Comparison of ENCODE assay signal across 11 cellular contexts in genomic region chr14:101729382-101729781, GRCh38.
"Had no signal": no experiment of that assay in that cellular context is flagged by ENCODE, and none has a peak within 500 bp of the region (broad histone marks: within the 10 kb centered on the region; RNA-seq: fewer than 3 reads in every experiment).

No MANE protein-coding gene starts in this region.

- H3K9me3 ChIP-seq: left lung, mucosa of descending colon, testis, upper lobe of right lung had no signal

- H3K27ac ChIP-seq: heart left ventricle, left lung, SK-N-MC, testis had no signal

- H3K4me1 ChIP-seq: testis had no signal

- ATAC-seq: activated CD8-positive, alpha-beta T cell treated with anti-CD3 and anti-CD28 coated beads for 36 hours; heart left ventricle; left lung; mucosa of descending colon; upper lobe of right lung had no signal

- DNase-seq: activated CD8-positive, alpha-beta T cell treated with anti-CD3 and anti-CD28 coated beads for 36 hours; activated gamma-delta T cell; heart left ventricle; left lung; mucosa of descending colon; nephron progenitor cell; stimulated activated CD4-positive, alpha-beta T cell treated with anti-CD3 and anti-CD28 coated beads, Interleukin-2, amount 100 ng/mL, for 48 hours; testis had no signal

- H3K27ac Mint-ChIP-seq: nephron progenitor cell had no signal

- H3K27me3 ChIP-seq: heart left ventricle, left lung, testis, upper lobe of right lung had no signal

- H3K4me3 ChIP-seq: heart left ventricle, left lung, mucosa of descending colon, SK-N-MC, testis, upper lobe of right lung had no signal

- H3K36me3 ChIP-seq: heart left ventricle, left lung, upper lobe of right lung had no signal

- H3K27me3 Mint-ChIP-seq: activated CD8-positive, alpha-beta T cell treated with anti-CD3 and anti-CD28 coated beads for 36 hours; stimulated activated naive CD8-positive, alpha-beta T cell treated with anti-CD3 and anti-CD28 coated beads, Interleukin-15, Interleukin-2, amounts not matched to agents 100 ng/mL and 50 ng/mL, for 24 hours had no signal

- H3K4me3 Mint-ChIP-seq: activated CD8-positive, alpha-beta T cell treated with anti-CD3 and anti-CD28 coated beads for 36 hours; nephron progenitor cell; stimulated activated naive CD8-positive, alpha-beta T cell treated with anti-CD3 and anti-CD28 coated beads, Interleukin-15, Interleukin-2, amounts not matched to agents 100 ng/mL and 50 ng/mL, for 24 hours had no signal
